17 cellular contexts compared by ENCODE assay signal in genomic region chr2:152440460-152440859, GRCh38.
A peak's percentile ranks its signal among the peaks of the same experiment; 100 is the strongest.
DNase-seq lines count a peak whose midpoint lies in the region; ATAC-seq and TF ChIP-seq lines count a peak whose summit lies in the region.
"Had no signal": no experiment of that assay in that cellular context is flagged by ENCODE, and none has a peak within 500 bp of the region (broad histone marks: within the 10 kb centered on the region; RNA-seq: fewer than 3 reads in every experiment).

No MANE protein-coding gene starts in this region.

- peaks cover 0 to 9% of the 10 kb centered on the region in 2 donors for H3K9me3 Mint-ChIP-seq in effector memory CD8-positive, alpha-beta T cell

- H3K9ac ChIP-seq in HUES48 (ENCODE audit: low read depth, low read length): no peak overlapping the region
- H3K9ac ChIP-seq: GM23248 had no signal

- H3K4me1 ChIP-seq in HUES48 (ENCODE audit: control insufficient read depth, insufficient read depth, low read length): peaks cover 39% of the 10 kb centered on the region
- peaks cover 38% of the 10 kb centered on the region for H3K4me1 ChIP-seq in foreskin keratinocyte

- no peak for TF ChIP-seq CTCF in foreskin keratinocyte (conservative IDR thresholded peaks at IDR 0.05)

- ATAC-seq in foreskin keratinocyte (peak; percentile 95), GM19035 (IDR thresholded peaks at IDR 0.05; ENCODE audit: unreplicated experiment) (no peak)
- ATAC-seq in effector memory CD8-positive, alpha-beta T cell (replicated peaks): no peak

- H3K36me3 ChIP-seq in HUES48 (ENCODE audit: control insufficient read depth, insufficient read depth, low read length): no peaks in the 10 kb centered on the region

- H3K27ac ChIP-seq in HUES48 (ENCODE audit: low read depth, low read length) (peak overlapping the region; percentile 5), angular gyrus (ENCODE audit: low read depth, low read length) (peak overlapping the region; percentile 16), foreskin keratinocyte (peak overlapping the region; percentile 37), substantia nigra (ENCODE audit: low read depth, low read length, poor library complexity, severe bottlenecking) (peak overlapping the region; percentile 51)
- H3K27ac ChIP-seq: C4-2B, GM23248, HL-60 had no signal

- H3K4me3 Mint-ChIP-seq in effector memory CD8-positive, alpha-beta T cell: no peak overlapping the region

- H3K4me3 ChIP-seq in HUES48 (ENCODE audit: low read depth, low read length): no peak overlapping the region
- H3K4me3 ChIP-seq: GM23248 had no signal

- H3K4me1 Mint-ChIP-seq in effector memory CD8-positive, alpha-beta T cell (ENCODE audit: low read depth in 2 of 2): no peaks in the 10 kb centered on the region

- no peak overlapping the region for H3K27ac Mint-ChIP-seq in effector memory CD8-positive, alpha-beta T cell

- no peaks in the 10 kb centered on the region for H3K36me3 Mint-ChIP-seq in effector memory CD8-positive, alpha-beta T cell (ENCODE audit: insufficient read depth)

- H3K9me3 ChIP-seq in HUES48 (ENCODE audit: control insufficient read depth, insufficient read depth, low read length): no peaks in the 10 kb centered on the region

- peaks cover 50 to 52% of the 10 kb centered on the region in 2 donors for H3K27me3 Mint-ChIP-seq in effector memory CD8-positive, alpha-beta T cell

- H3K27me3 ChIP-seq in HUES48 (ENCODE audit: control insufficient read depth, insufficient read depth, low read length) (no peaks in the 10 kb centered on the region), foreskin keratinocyte (no peaks in the 10 kb centered on the region)

- peak; percentile 76 to 89 for DNase-seq in foreskin keratinocyte
- no peak for DNase-seq in substantia nigra (lab: John Stamatoyannopoulos, UW)
- DNase-seq in effector memory CD8-positive, alpha-beta T cell: no peak
- DNase-seq in CD1c-positive myeloid dendritic cell (ENCODE audit: extremely low spot score): no peak
- DNase-seq: ACHN, DMS79 treated with DMSO at 0.1 percent for 48 hours, GM23248, HCEC 1CT, NCI-H1092 treated with DMSO at 0.1 percent for 48 hours, NCI-H2081, NCI-H748 treated with DMSO at 0.1 percent for 48 hours, SIG-M5 had no signal

Comparison
In these comparisons a context has a peak if more than half of its experiments do, and no peak if none do; other contexts are left out.
1. DNase-seq: peak in foreskin keratinocyte (2 of 2); none in substantia nigra (0 of 49), effector memory CD8-positive, alpha-beta T cell (0 of 3) and CD1c-positive myeloid dendritic cell (single experiment).
2. Peak in every context shown above with its lines, with median percentiles within 50 percentile points of each other: H3K27ac ChIP-seq.